Comparison of ENCODE assay signal across 29 cellular contexts in the genomic region with DNA sequence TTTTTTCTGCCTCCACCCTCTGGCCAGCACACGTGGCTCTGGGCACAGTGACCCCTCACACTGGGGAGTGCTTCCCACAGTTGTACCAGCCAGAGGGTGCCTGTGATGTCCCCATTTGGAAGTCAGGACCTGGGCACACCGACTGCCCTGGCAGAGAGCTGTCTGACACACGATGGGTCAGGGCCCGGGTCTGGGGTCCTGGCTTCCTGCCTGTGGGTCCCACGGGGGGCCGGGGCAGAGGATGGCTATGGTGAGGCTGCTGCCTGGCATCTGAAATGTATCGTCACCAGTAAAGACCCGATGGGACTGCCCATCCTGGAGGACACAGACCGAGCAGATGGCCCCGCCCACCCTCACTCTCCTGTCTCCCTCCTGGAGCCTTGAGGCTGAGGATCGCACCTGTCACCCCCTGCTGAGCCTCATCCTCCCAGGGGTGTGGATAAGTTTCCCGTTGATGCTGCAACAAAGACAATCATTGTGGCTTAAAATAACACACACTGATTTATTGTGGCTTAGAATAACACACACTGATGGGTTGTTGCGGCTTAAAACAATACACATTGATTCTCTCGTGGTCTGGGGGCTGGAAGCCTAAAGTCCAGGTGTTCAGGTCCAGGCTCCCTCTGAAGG.
"Had no signal": no experiment of that assay in that cellular context is flagged by ENCODE, and none has a peak within 500 bp of the region (broad histone marks: within the 10 kb centered on the region; RNA-seq: fewer than 3 reads in every experiment).

No MANE protein-coding gene starts in this region.

- H3K9me3 ChIP-seq: ascending aorta, gastrocnemius medialis, neutrophil, right lobe of liver, testis, transverse colon had no signal

- H3K4me3 ChIP-seq: ascending aorta, coronary artery, dorsolateral prefrontal cortex, gastrocnemius medialis, hepatocyte, right lobe of liver, testis, transverse colon had no signal

- H3K4me3 Mint-ChIP-seq: activated CD4-positive, alpha-beta memory T cell treated with anti-CD3 and anti-CD28 coated beads, Interleukin-2, amount 10 ng/mL, durations not matched to agents 7 days and 5 days; activated CD4-positive, alpha-beta T cell treated with anti-CD3 and anti-CD28 coated beads, Interleukin-2, amount 10 ng/mL, durations not matched to agents 7 days and 5 days; activated naive CD4-positive, alpha-beta T cell treated with anti-CD3 and anti-CD28 coated beads, Interleukin-2, amount 10 ng/mL, durations not matched to agents 7 days and 5 days; activated naive CD8-positive, alpha-beta T cell treated with anti-CD3 and anti-CD28 coated beads, Interleukin-2, amount 10 ng/mL, durations not matched to agents 7 days and 5 days; activated T-cell treated with anti-CD3 and anti-CD28 coated beads, Interleukin-2, amount 50 U/mL, for 24 hours; nephron; WTC11 had no signal

- H3K36me3 ChIP-seq: ascending aorta, brain microvascular endothelial cell, gastrocnemius medialis, neutrophil, right lobe of liver, transverse colon had no signal

- H3K9me3 Mint-ChIP-seq: activated CD4-positive, alpha-beta memory T cell treated with anti-CD3 and anti-CD28 coated beads, Interleukin-2, amount 10 ng/mL, durations not matched to agents 7 days and 5 days; activated CD4-positive, alpha-beta T cell treated with anti-CD3 and anti-CD28 coated beads, Interleukin-2, amount 10 ng/mL, durations not matched to agents 7 days and 5 days; activated naive CD8-positive, alpha-beta T cell treated with anti-CD3 and anti-CD28 coated beads, Interleukin-2, amount 10 ng/mL, durations not matched to agents 7 days and 5 days; activated T-cell treated with anti-CD3 and anti-CD28 coated beads, Interleukin-2, amount 50 U/mL, for 24 hours had no signal

- H3K36me3 Mint-ChIP-seq: activated naive CD4-positive, alpha-beta T cell treated with anti-CD3 and anti-CD28 coated beads, Interleukin-2, amount 10 ng/mL, durations not matched to agents 7 days and 5 days; activated naive CD8-positive, alpha-beta T cell treated with anti-CD3 and anti-CD28 coated beads, Interleukin-2, amount 10 ng/mL, durations not matched to agents 7 days and 5 days had no signal

- ATAC-seq: gastrocnemius medialis; left cardiac atrium; left ventricle myocardium superior; right lobe of liver; stimulated activated naive CD8-positive, alpha-beta T cell treated with anti-CD3 and anti-CD28 coated beads, Interleukin-15, Interleukin-2, amounts not matched to agents 100 U/mL and 50 U/mL, for 24 hours; WTC11 had no signal

- H3K27ac Mint-ChIP-seq: activated CD4-positive, alpha-beta memory T cell treated with anti-CD3 and anti-CD28 coated beads, Interleukin-2, amount 10 ng/mL, durations not matched to agents 7 days and 5 days; activated CD4-positive, alpha-beta T cell treated with anti-CD3 and anti-CD28 coated beads, Interleukin-2, amount 10 ng/mL, durations not matched to agents 7 days and 5 days; activated naive CD4-positive, alpha-beta T cell treated with anti-CD3 and anti-CD28 coated beads, Interleukin-2, amount 10 ng/mL, durations not matched to agents 7 days and 5 days; activated naive CD8-positive, alpha-beta T cell treated with anti-CD3 and anti-CD28 coated beads, Interleukin-2, amount 10 ng/mL, durations not matched to agents 7 days and 5 days; activated T-cell treated with anti-CD3 and anti-CD28 coated beads, Interleukin-2, amount 50 U/mL, for 24 hours; nephron; progenitor cell of endocrine pancreas; WTC11 had no signal

- H3K27ac ChIP-seq: ascending aorta, brain microvascular endothelial cell, coronary artery, dorsolateral prefrontal cortex, gastrocnemius medialis, hepatocyte, neutrophil, right lobe of liver, testis, transverse colon had no signal

- H3K4me1 ChIP-seq: ascending aorta, gastrocnemius medialis, right lobe of liver, testis, transverse colon had no signal

- H3K27me3 Mint-ChIP-seq: activated CD4-positive, alpha-beta memory T cell treated with anti-CD3 and anti-CD28 coated beads, Interleukin-2, amount 10 ng/mL, durations not matched to agents 7 days and 5 days; activated CD4-positive, alpha-beta T cell treated with anti-CD3 and anti-CD28 coated beads, Interleukin-2, amount 10 ng/mL, durations not matched to agents 7 days and 5 days; progenitor cell of endocrine pancreas had no signal

- DNase-seq: activated CD4-positive, alpha-beta memory T cell treated with anti-CD3 and anti-CD28 coated beads, Interleukin-2, amount 10 ng/mL, durations not matched to agents 7 days and 5 days; activated CD4-positive, alpha-beta T cell treated with anti-CD3 and anti-CD28 coated beads for 1 hour; activated CD4-positive, alpha-beta T cell treated with anti-CD3 and anti-CD28 coated beads, Interleukin-2, amount 10 ng/mL, durations not matched to agents 7 days and 5 days; activated CD8-positive, alpha-beta memory T cell treated with anti-CD3 and anti-CD28 coated beads, Interleukin-2, amount 50 U/mL, for 48 hours; activated gamma-delta T cell; activated naive CD4-positive, alpha-beta T cell treated with anti-CD3 and anti-CD28 coated beads, Interleukin-2, amount 10 ng/mL, durations not matched to agents 7 days and 5 days; activated naive CD8-positive, alpha-beta T cell treated with anti-CD3 and anti-CD28 coated beads, Interleukin-2, amount 10 ng/mL, durations not matched to agents 7 days and 5 days; activated T-cell treated with anti-CD3 and anti-CD28 coated beads, Interleukin-2, amount 50 U/mL, for 24 hours; brain microvascular endothelial cell; dorsolateral prefrontal cortex; effector memory CD4-positive, alpha-beta T cell; erythroblast; gastrocnemius medialis; left cardiac atrium; left ventricle myocardium superior; right lobe of liver; stimulated activated CD4-positive, alpha-beta T cell treated with anti-CD3 and anti-CD28 coated beads, Interleukin-12 subunit alpha, Interleukin-12 subunit beta, amount 100 ng/mL, for 4 hours; stimulated activated CD4-positive, alpha-beta T cell treated with anti-CD3 and anti-CD28 coated beads, Interleukin-4, amount 100 ng/mL, for 1 hour; stimulated activated naive CD8-positive, alpha-beta T cell treated with anti-CD3 and anti-CD28 coated beads, Interleukin-15, Interleukin-2, amounts not matched to agents 100 U/mL and 50 U/mL, for 24 hours; testis; transverse colon had no signal

- H3K27me3 ChIP-seq: ascending aorta, brain microvascular endothelial cell, hepatocyte, right lobe of liver, testis had no signal

- H3K4me1 Mint-ChIP-seq: activated naive CD8-positive, alpha-beta T cell treated with anti-CD3 and anti-CD28 coated beads, Interleukin-2, amount 10 ng/mL, durations not matched to agents 7 days and 5 days; nephron; WTC11 had no signal

- FAIRE-seq: keratinocyte had no signal
